In genomic region chr9:38447703-38448102, GRCh38 we compare ENCODE assay signal across 35 cellular contexts. TPM values are rescaled to one million over a fixed set of nuclear protein-coding genes. Genes with fewer than 3 reads are reported as not detected.
"Had no signal": no experiment of that assay in that cellular context is flagged by ENCODE, and none has a peak within 500 bp of the region (broad histone marks: within the 10 kb centered on the region; RNA-seq: fewer than 3 reads in every experiment).

No MANE protein-coding gene starts in this region.

- H3K27ac ChIP-seq: adrenal gland, ascending aorta, body of pancreas, brain microvascular endothelial cell, breast epithelium, cardiac muscle cell had no signal

- H3K4me1 ChIP-seq: adrenal gland, ascending aorta, body of pancreas, breast epithelium had no signal

- H3K4me3 ChIP-seq: adrenal gland, ascending aorta, body of pancreas, breast epithelium, cardiac muscle cell had no signal

- H3K27me3 ChIP-seq: adrenal gland, ascending aorta, body of pancreas, breast epithelium had no signal

- FAIRE-seq: astrocyte, bronchial epithelial cell had no signal

- H3K9me3 ChIP-seq: adrenal gland had no signal

- ATAC-seq: activated naive CD4-positive, alpha-beta T cell treated with anti-CD3 and anti-CD28 coated beads, Interleukin-2, amount 50 U/mL, for 72 hours; activated naive CD8-positive, alpha-beta T cell treated with anti-CD3 and anti-CD28 coated beads, Interleukin-2, amount 50 U/mL, for 24 hours; activated T-cell treated with anti-CD3 and anti-CD28 coated beads, Interleukin-2, amount 50 U/mL, for 4 hours; activated T-cell treated with anti-CD3 and anti-CD28 coated beads, Interleukin-2, amount 50 U/mL, for 72 hours; activated T-helper 17 cell treated with anti-CD3 and anti-CD28 coated beads, Interleukin-2, amount 50 U/mL, for 72 hours; body of pancreas had no signal

- DNase-seq: activated effector memory CD4-positive, alpha-beta T cell treated with anti-CD3 and anti-CD28 coated beads, Interleukin-2, amount 50 U/mL, for 16 hours; activated effector memory CD4-positive, alpha-beta T cell treated with Interleukin-2 at 50 U/mL for 16 hours; activated gamma-delta T cell; activated gamma-delta T cell treated with Interleukin-2 at 50 U/mL for 16 hours; activated naive CD4-positive, alpha-beta T cell; activated naive CD4-positive, alpha-beta T cell treated with anti-CD3 and anti-CD28 coated beads for 36 hours; activated naive CD4-positive, alpha-beta T cell treated with anti-CD3 and anti-CD28 coated beads, Interleukin-2, amount 10 ng/mL, durations not matched to agents 7 days and 5 days; activated naive CD4-positive, alpha-beta T cell treated with anti-CD3 and anti-CD28 coated beads, Interleukin-2, amount 50 U/mL, for 16 hours; activated naive CD4-positive, alpha-beta T cell treated with Interleukin-2 at 50 U/mL for 16 hours; activated naive CD8-positive, alpha-beta T cell treated with anti-CD3 and anti-CD28 coated beads for 36 hours; activated naive CD8-positive, alpha-beta T cell treated with anti-CD3 and anti-CD28 coated beads, Interleukin-2, amount 10 ng/mL, durations not matched to agents 7 days and 5 days; activated naive CD8-positive, alpha-beta T cell treated with anti-CD3 and anti-CD28 coated beads, Interleukin-2, amount 50 U/mL, for 24 hours; activated T-cell treated with anti-CD3 and anti-CD28 coated beads, Interleukin-2, amount 50 U/mL, for 1 hour; activated T-cell treated with anti-CD3 and anti-CD28 coated beads, Interleukin-2, amount 50 U/mL, for 24 hours; activated T-cell treated with anti-CD3 and anti-CD28 coated beads, Interleukin-2, amount 50 U/mL, for 4 hours; activated T-cell treated with anti-CD3 and anti-CD28 coated beads, Interleukin-2, amount 50 U/mL, for 48 hours; activated T-cell treated with anti-CD3 and anti-CD28 coated beads, Interleukin-2, amount 50 U/mL, for 72 hours; adrenal gland; amniotic stem cell; amygdala; anterior cingulate cortex; aorta; body of pancreas; brain microvascular endothelial cell; caudate nucleus; central memory CD4-positive, alpha-beta T cell; cerebellar nuclear complex had no signal

- H3K36me3 ChIP-seq: adrenal gland, ascending aorta, brain microvascular endothelial cell, breast epithelium, cardiac muscle cell had no signal

RNA-seq across cellular contexts. Expression of gene IGFBPL1, which starts 23.4 kb away (rescaled TPM):
- total RNA-seq: activated naive CD4-positive, alpha-beta T cell treated with anti-CD3 and anti-CD28 coated beads, Interleukin-2, amount 50 U/mL, for 72 hours; activated naive CD8-positive, alpha-beta T cell treated with anti-CD3 and anti-CD28 coated beads for 36 hours; activated naive CD8-positive, alpha-beta T cell treated with anti-CD3 and anti-CD28 coated beads, Interleukin-2, amount 10 ng/mL, durations not matched to agents 7 days and 5 days; activated T-cell treated with anti-CD3 and anti-CD28 coated beads, Interleukin-2, amount 50 U/mL, for 72 hours; activated T-helper 1 cell treated with anti-CD3 and anti-CD28 coated beads, Interleukin-12 subunit alpha, Interleukin-12 subunit beta, Interleukin-2, Interleukin-4 antibody, amounts not matched to agents 30 ng/mL and 10 ng/mL and 1 ng/mL, durations not matched to agents 14 hours and 24 hours and 36 hours; activated T-helper 17 cell treated with anti-CD3 and anti-CD28 coated beads, Interleukin-2, amount 50 U/mL, for 72 hours; breast epithelium; bronchial epithelial cell had no signal
